Comparison of ENCODE assay signal across 8 cellular contexts in genomic region chr6:135053433-135053832, GRCh38. TPM values are rescaled to one million over a fixed set of nuclear protein-coding genes. Genes with fewer than 3 reads are reported as not detected.
DNase-seq lines count a peak whose midpoint lies in the region; ATAC-seq and TF ChIP-seq lines count a peak whose summit lies in the region.

No MANE protein-coding gene starts in this region.

- peaks cover 7% of the 10 kb centered on the region for H3K36me3 Mint-ChIP-seq in IgD-negative memory B cell

- H3K4me3 ChIP-seq in brain microvascular endothelial cell (ENCODE audit: low read depth, low read length) (peak overlapping the region; percentile 82), mucosa of rectum (ENCODE audit: low read length in 2 of 2) (peak overlapping the region; percentile 85 to 98), transverse colon (peak overlapping the region in 2 of 4 donors; percentile 81 to 87)

- peaks cover 7 to 12% of the 10 kb centered on the region in 2 donors for H3K4me1 ChIP-seq in mucosa of rectum (ENCODE audit: control insufficient read depth in 2 of 2, insufficient read depth in 2 of 2, low read length in 2 of 2)
- peaks cover 11 to 29% (median 13%) of the 10 kb centered on the region in 4 donors for H3K4me1 ChIP-seq in transverse colon

- TF ChIP-seq CTCF in brain microvascular endothelial cell (IDR thresholded peaks at IDR 0.05; ENCODE audit: low read depth, low read length, missing control alignments) = no peak
- TF ChIP-seq CTCF in transverse colon (IDR thresholded peaks at IDR 0.05) = no peak

- H3K9me3 ChIP-seq in mucosa of rectum (ENCODE audit: control insufficient read depth in 2 of 2, low read length in 2 of 2) (no peaks in the 10 kb centered on the region), transverse colon (no peaks in the 10 kb centered on the region)

- peak overlapping the region; percentile 91 to 99 (median 99) for H3K4me3 Mint-ChIP-seq in IgD-negative memory B cell

- peaks cover 21 to 36% (median 34%) of the 10 kb centered on the region in 3 donors for H3K4me1 Mint-ChIP-seq in IgD-negative memory B cell

- H3K27ac ChIP-seq in brain microvascular endothelial cell = no peak overlapping the region
- no peak overlapping the region for H3K27ac ChIP-seq in mucosa of rectum (ENCODE audit: low read depth in 2 of 2, low read length in 2 of 2)
- no peak overlapping the region for H3K27ac ChIP-seq in transverse colon

- DNase-seq in AML-193 (lab: John Stamatoyannopoulos, UW) = peak; percentile 15 to 34
- DNase-seq in brain microvascular endothelial cell = no peak
- DNase-seq in NCI-H510A treated with DMSO at 0.1 percent for 48 hours (lab: John Stamatoyannopoulos, UW) = no peak
- no peak for DNase-seq in transverse colon
- DNase-seq in SW 1271 (lab: John Stamatoyannopoulos, UW) = no peak

- no peaks in the 10 kb centered on the region for H3K27me3 Mint-ChIP-seq in IgD-negative memory B cell

- TF ChIP-seq EP300 in transverse colon (IDR thresholded peaks at IDR 0.05; ENCODE audit: low read depth) = no peak

- H3K9ac ChIP-seq in mucosa of rectum (ENCODE audit: low read depth in 1 of 2, low read length in 2 of 2) = no peak overlapping the region

- H3K27me3 ChIP-seq in brain microvascular endothelial cell (replicated peaks) (no peaks in the 10 kb centered on the region), mucosa of rectum (ENCODE audit: control insufficient read depth in 2 of 2, insufficient read depth in 2 of 2, low read length in 2 of 2) (no peaks in the 10 kb centered on the region), transverse colon (no peaks in the 10 kb centered on the region)

- no peak for ATAC-seq in GM18505 (IDR thresholded peaks at IDR 0.05; ENCODE audit: unreplicated experiment)

- TF ChIP-seq POLR2A in transverse colon (IDR thresholded peaks at IDR 0.05) (no peak), GM18505 (IDR thresholded peaks at IDR 0.05; ENCODE audit: borderline replicate concordance, extremely low read depth, insufficient read depth, insufficient read length) (no peak)

- in situ Hi-C loops in brain microvascular endothelial cell (cut with HindIII; ENCODE audit: low pct_ligation_motif_present, low sequenced_read_pairs) (no loop called here), transverse colon (cut with MboI; ENCODE audit: low pct_ligation_motif_present in 1 of 4, low pct_unique_long_range_greater_than_20kb in 1 of 4, low sequenced_read_pairs in 3 of 4) (no loop called here)

- H3K9me3 Mint-ChIP-seq in IgD-negative memory B cell = peaks cover 0 to 1% (median 0%) of the 10 kb centered on the region in 3 donors

- intact Hi-C loops in transverse colon (cut with DNase I; ENCODE audit: low total_unique reads) = no loop called here

- H3K36me3 ChIP-seq in brain microvascular endothelial cell (replicated peaks) = peaks cover 3% of the 10 kb centered on the region
- peaks cover 3 to 7% of the 10 kb centered on the region in 2 donors for H3K36me3 ChIP-seq in mucosa of rectum (ENCODE audit: control insufficient read depth in 2 of 2, insufficient read depth in 2 of 2, low read length in 2 of 2)
- H3K36me3 ChIP-seq in transverse colon = no peaks in the 10 kb centered on the region

- H3K27ac Mint-ChIP-seq in IgD-negative memory B cell = peak overlapping the region; percentile 86 to 100 (median 99)

- 21 to 25% methylated on average over 2 of the region's 2 CpGs for WGBS in transverse colon (ENCODE audit: low coverage in 1 of 2), 2 donors

RNA-seq across cellular contexts. Expression of gene HBS1L, which starts 1.2 kb away (rescaled TPM):
- 38.0 TPM for polyA plus RNA-seq in IgD-negative memory B cell
- 10 to 100 TPM; 18.9 to 33.2 (median 27.1) TPM for total RNA-seq in transverse colon

Comparison
In these comparisons a context has a peak if more than half of its experiments do, and no peak if none do; other contexts are left out.
1. DNase-seq: peak in AML-193 (2 of 2); none in brain microvascular endothelial cell (single experiment), NCI-H510A treated with DMSO at 0.1 percent for 48 hours (single experiment), transverse colon (single experiment) and SW 1271 (0 of 2).